1 cellular context compared by ENCODE assay signal in the genomic region with DNA sequence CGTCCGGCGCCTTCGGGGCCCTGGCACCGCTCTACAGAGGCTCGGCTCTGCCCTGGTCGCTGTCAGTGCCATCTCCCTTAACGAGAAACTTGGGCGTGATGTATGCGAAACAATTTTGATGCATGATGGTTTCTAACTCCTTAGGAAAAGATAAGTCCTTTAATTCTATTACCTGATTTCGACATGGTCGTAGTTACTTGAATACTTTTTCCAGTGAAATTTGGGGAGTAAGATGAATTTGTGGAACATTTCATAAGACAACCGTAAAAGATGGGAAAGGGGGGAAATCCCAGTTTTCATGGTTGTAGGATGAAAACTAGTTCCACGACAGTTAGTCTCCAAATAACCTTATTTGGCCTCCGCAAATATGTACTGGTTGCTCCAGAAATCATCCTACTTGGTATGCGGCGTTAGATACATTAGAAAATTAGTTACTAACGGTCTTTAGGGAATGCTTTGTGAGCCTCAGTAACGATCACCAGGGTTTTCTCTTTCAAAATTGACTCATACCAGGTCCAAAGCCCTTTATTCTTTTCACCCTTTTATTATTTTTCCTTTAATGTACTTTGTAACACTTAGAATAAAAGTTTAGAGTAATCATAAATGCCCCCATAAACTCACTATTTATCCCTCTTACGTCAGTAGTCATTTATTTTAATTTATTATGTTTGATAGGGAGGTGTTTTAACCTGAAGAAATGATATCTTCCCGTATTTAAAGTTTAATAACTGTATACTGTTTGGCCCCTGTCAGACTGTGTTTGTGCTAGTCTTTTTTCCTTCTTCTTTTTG.
TF ChIP-seq lines count a peak whose summit lies in the region.

No MANE protein-coding gene starts in this region.

TF ChIP-seq in GM12878, 131 proteins besides CTCF, POLR2A, EP300 and RAD21 (continued from another document):
- TF ChIP-seq ASH2L (IDR thresholded peaks at IDR 0.05; ENCODE audit: borderline replicate concordance, low read depth): 0 out of 2 replicates have a peak, but pooled peaks have one; percentile 8
- peak; percentile 29 for TF ChIP-seq E2F8 (IDR thresholded peaks at IDR 0.05; ENCODE audit: low read depth, partially characterized antibody)
